In genomic region chr12:127158385-127159061, GRCh38 we compare ENCODE assay signal across 1 cellular context.
TF ChIP-seq lines count a peak whose summit lies in the region.

No MANE protein-coding gene starts in this region.

TF ChIP-seq in K562, 482 proteins besides CTCF, POLR2A, EP300 and RAD21 (continued from another document):
- peak; percentile 51; the same call in 1 of the 2 replicates for TF ChIP-seq ZNF512 (tag; IDR thresholded peaks at IDR 0.05)
- no peak for TF ChIP-seq YY1 (IDR thresholded peaks at IDR 0.05; ENCODE audit: borderline replicate concordance in 1 of 3, control insufficient read depth in 1 of 3, extremely low read depth in 1 of 3, insufficient read depth in 3 of 3, insufficient read length in 1 of 3, insufficient replicate concordance in 2 of 3, low read depth in 1 of 3, low read length in 2 of 3)
- TF ChIP-seq ELF2 (CRISPR knock-in tag; IDR thresholded peaks at IDR 0.05) = peak; percentile 70; the same call in 1 of the 2 replicates
- no peak for TF ChIP-seq EZH2 (IDR thresholded peaks at IDR 0.05; ENCODE audit: borderline replicate concordance, low read depth, low read length)
- TF ChIP-seq CREB3 (tag; conservative IDR thresholded peaks at IDR 0.05; ENCODE audit: low read depth) = 0 out of 2 replicates have a peak, but pooled peaks have one; percentile 34
- no peak for TF ChIP-seq NELFE (IDR thresholded peaks at IDR 0.05; ENCODE audit: insufficient read depth, insufficient read length)
- TF ChIP-seq POLR2H (tag; IDR thresholded peaks at IDR 0.05; ENCODE audit: low read depth) = peak; percentile 53; the same call in 1 of the 2 replicates
- TF ChIP-seq RNF219 (CRISPR knock-in tag; IDR thresholded peaks at IDR 0.05) = 0 out of 2 replicates have a peak, but pooled peaks have one; percentile 42
- TF ChIP-seq ATF3 (IDR thresholded peaks at IDR 0.05) = peak; percentile 52
- TF ChIP-seq ATF3 (CRISPR knock-in tag; conservative IDR thresholded peaks at IDR 0.05) = no peak
- 0 out of 2 replicates have a peak, but pooled peaks have one; percentile 24 for TF ChIP-seq ZNF347 (CRISPR knock-in tag; IDR thresholded peaks at IDR 0.05; ENCODE audit: low read depth)
